Comparison of ENCODE assay signal across 16 cellular contexts in the genomic region with DNA sequence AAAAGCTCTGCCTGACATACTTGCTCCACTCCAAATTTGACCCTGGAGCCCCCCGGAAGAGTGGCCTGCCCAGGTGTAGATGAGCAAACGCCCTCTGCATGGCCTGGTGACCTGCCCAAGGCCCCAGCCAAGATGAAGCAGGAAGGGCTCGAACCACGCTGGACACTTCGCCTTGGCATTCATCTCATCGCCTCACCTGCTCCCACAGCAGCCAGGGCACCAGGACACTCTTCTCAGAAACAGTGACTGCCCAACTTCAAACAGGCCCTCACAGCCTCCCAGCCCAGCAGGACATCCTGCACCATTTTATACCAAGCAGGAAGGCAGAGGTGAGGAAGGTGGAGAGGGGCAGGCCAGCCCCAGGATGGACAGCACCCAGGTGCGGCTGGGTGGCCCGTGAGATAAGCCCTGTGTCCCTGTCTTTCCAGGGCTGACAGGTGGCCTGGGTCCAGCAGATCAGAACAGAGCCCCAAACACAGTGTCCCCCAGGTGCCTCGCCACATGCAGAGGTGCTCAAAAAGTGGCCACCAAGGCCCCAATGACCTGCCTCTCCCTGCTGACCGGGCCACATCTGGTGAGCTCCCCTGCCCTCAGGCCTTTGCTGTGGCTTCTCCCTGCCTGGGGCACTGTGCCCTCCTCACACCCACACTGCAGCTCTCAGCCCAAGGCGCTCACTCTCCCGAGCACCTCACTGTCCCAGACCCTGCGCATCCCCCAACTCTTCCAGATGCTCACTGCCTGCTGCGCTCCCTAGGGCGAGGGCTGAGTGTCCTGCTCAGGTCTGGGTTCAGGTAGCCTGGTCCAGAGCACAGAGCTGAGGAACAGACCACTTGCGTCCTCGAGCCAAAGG. TPM values are rescaled to one million over a fixed set of nuclear protein-coding genes. Genes with fewer than 3 reads are reported as not detected.
A peak's percentile ranks its signal among the peaks of the same experiment; 100 is the strongest.
DNase-seq lines count a peak whose midpoint lies in the region; ATAC-seq and TF ChIP-seq lines count a peak whose summit lies in the region.
"Had no signal": no experiment of that assay in that cellular context is flagged by ENCODE, and none has a peak within 500 bp of the region (broad histone marks: within the 10 kb centered on the region; RNA-seq: fewer than 3 reads in every experiment).

No MANE protein-coding gene starts in this region.

- peaks cover 63 to 90% of the 10 kb centered on the region in 2 donors for H3K4me1 ChIP-seq in thyroid gland

- no peaks in the 10 kb centered on the region for H3K9me3 Mint-ChIP-seq in activated naive CD8-positive, alpha-beta T cell (ENCODE audit: low read depth)
- no peaks in the 10 kb centered on the region for H3K9me3 Mint-ChIP-seq in activated naive CD8-positive, alpha-beta T cell treated with anti-CD3 and anti-CD28 coated beads for 36 hours
- H3K9me3 Mint-ChIP-seq in effector memory CD8-positive, alpha-beta T cell = no peaks in the 10 kb centered on the region
- H3K9me3 Mint-ChIP-seq in naive thymus-derived CD8-positive, alpha-beta T cell = no peaks in the 10 kb centered on the region
- H3K9me3 Mint-ChIP-seq in activated CD4-positive, alpha-beta memory T cell treated with anti-CD3 and anti-CD28 coated beads, Interleukin-2, amount 10 ng/mL, durations not matched to agents 7 days and 5 days = no peaks in the 10 kb centered on the region

- peak overlapping the region; percentile 75 for H3K27ac Mint-ChIP-seq in activated naive CD8-positive, alpha-beta T cell
- H3K27ac Mint-ChIP-seq in activated naive CD8-positive, alpha-beta T cell treated with anti-CD3 and anti-CD28 coated beads for 36 hours = no peak overlapping the region
- peak overlapping the region; percentile 58 to 79 for H3K27ac Mint-ChIP-seq in effector memory CD8-positive, alpha-beta T cell
- H3K27ac Mint-ChIP-seq in naive thymus-derived CD8-positive, alpha-beta T cell = peak overlapping the region in 9 of 10 donors; percentile 60 to 93 (median 69)
- no peak overlapping the region for H3K27ac Mint-ChIP-seq in activated CD4-positive, alpha-beta memory T cell treated with anti-CD3 and anti-CD28 coated beads, Interleukin-2, amount 10 ng/mL, durations not matched to agents 7 days and 5 days

- H3K4me1 Mint-ChIP-seq in activated naive CD8-positive, alpha-beta T cell (ENCODE audit: low read depth) = peaks cover 53% of the 10 kb centered on the region
- peaks cover 46% of the 10 kb centered on the region for H3K4me1 Mint-ChIP-seq in activated naive CD8-positive, alpha-beta T cell treated with anti-CD3 and anti-CD28 coated beads for 36 hours
- peaks cover 48 to 59% of the 10 kb centered on the region in 2 donors for H3K4me1 Mint-ChIP-seq in effector memory CD8-positive, alpha-beta T cell (ENCODE audit: low read depth in 2 of 2)
- peaks cover 38 to 79% (median 68%) of the 10 kb centered on the region in 4 donors for H3K4me1 Mint-ChIP-seq in naive thymus-derived CD8-positive, alpha-beta T cell
- H3K4me1 Mint-ChIP-seq in activated CD4-positive, alpha-beta memory T cell treated with anti-CD3 and anti-CD28 coated beads, Interleukin-2, amount 10 ng/mL, durations not matched to agents 7 days and 5 days = peaks cover 37% of the 10 kb centered on the region

- no peak for ATAC-seq in effector memory CD8-positive, alpha-beta T cell (replicated peaks)
- no peak for ATAC-seq in naive thymus-derived CD8-positive, alpha-beta T cell
- ATAC-seq: upper lobe of right lung had no signal

- H3K27me3 ChIP-seq in thyroid gland = no peaks in the 10 kb centered on the region
- H3K27me3 ChIP-seq: upper lobe of right lung had no signal

- intact Hi-C loops in thyroid gland (cut with DNase I) = no loop called here

- POLR2A ChIA-PET in naive thymus-derived CD8-positive, alpha-beta T cell (lab: Charles Lee) = interaction anchor here (1.6 kb wide), 1 partner anchor 13 kb away, joined by 3 read pairs; no protein-coding TSS in a partner anchor
- POLR2A ChIA-PET in activated CD4-positive, alpha-beta memory T cell treated with anti-CD3 and anti-CD28 coated beads, Interleukin-2, amount 10 ng/mL, durations not matched to agents 7 days and 5 days (lab: Charles Lee) = no interaction called here

- no peak overlapping the region for H3K4me3 Mint-ChIP-seq in activated naive CD8-positive, alpha-beta T cell
- no peak overlapping the region for H3K4me3 Mint-ChIP-seq in activated naive CD8-positive, alpha-beta T cell treated with anti-CD3 and anti-CD28 coated beads for 36 hours
- peak overlapping the region; percentile 1 to 11 for H3K4me3 Mint-ChIP-seq in effector memory CD8-positive, alpha-beta T cell
- H3K4me3 Mint-ChIP-seq in naive thymus-derived CD8-positive, alpha-beta T cell = peak overlapping the region in 1 of 10 donors; percentile 14
- H3K4me3 Mint-ChIP-seq in activated CD4-positive, alpha-beta memory T cell treated with anti-CD3 and anti-CD28 coated beads, Interleukin-2, amount 10 ng/mL, durations not matched to agents 7 days and 5 days = no peak overlapping the region

- no peak for DNase-seq in activated naive CD8-positive, alpha-beta T cell treated with anti-CD3 and anti-CD28 coated beads for 36 hours
- no peak for DNase-seq in effector memory CD8-positive, alpha-beta T cell
- peak in 1 of 10 donors; percentile 49 for DNase-seq in naive thymus-derived CD8-positive, alpha-beta T cell
- DNase-seq in thyroid gland (no peak), LoVo (ENCODE audit: low spot score) (no peak)
- no peak for DNase-seq in stimulated activated CD4-positive, alpha-beta T cell treated with anti-CD3 and anti-CD28 coated beads, Interleukin-12 subunit alpha, Interleukin-12 subunit beta, amount 100 ng/mL, for 4 hours
- no peak for DNase-seq in activated CD4-positive, alpha-beta memory T cell treated with anti-CD3 and anti-CD28 coated beads, Interleukin-2, amount 10 ng/mL, durations not matched to agents 7 days and 5 days
- DNase-seq: ACHN, anterior cingulate cortex, DMS153, NCI-H1092, upper lobe of right lung, WERI-Rb-1 had no signal

- WGBS in thyroid gland, 2 donors = 96 to 98% methylated on average over 12 to 14 of the region's 17 CpGs

- no peaks in the 10 kb centered on the region for H3K27me3 Mint-ChIP-seq in activated naive CD8-positive, alpha-beta T cell
- no peaks in the 10 kb centered on the region for H3K27me3 Mint-ChIP-seq in activated naive CD8-positive, alpha-beta T cell treated with anti-CD3 and anti-CD28 coated beads for 36 hours
- H3K27me3 Mint-ChIP-seq in effector memory CD8-positive, alpha-beta T cell = no peaks in the 10 kb centered on the region
- no peaks in the 10 kb centered on the region for H3K27me3 Mint-ChIP-seq in naive thymus-derived CD8-positive, alpha-beta T cell
- H3K27me3 Mint-ChIP-seq in activated CD4-positive, alpha-beta memory T cell treated with anti-CD3 and anti-CD28 coated beads, Interleukin-2, amount 10 ng/mL, durations not matched to agents 7 days and 5 days = no peaks in the 10 kb centered on the region

- peaks cover 4 to 8% of the 10 kb centered on the region in 2 donors for H3K36me3 ChIP-seq in thyroid gland
- H3K36me3 ChIP-seq: WERI-Rb-1 had no signal

- peaks cover 6% of the 10 kb centered on the region for H3K36me3 Mint-ChIP-seq in activated naive CD8-positive, alpha-beta T cell
- no peaks in the 10 kb centered on the region for H3K36me3 Mint-ChIP-seq in activated naive CD8-positive, alpha-beta T cell treated with anti-CD3 and anti-CD28 coated beads for 36 hours
- H3K36me3 Mint-ChIP-seq in effector memory CD8-positive, alpha-beta T cell (ENCODE audit: insufficient read depth) = peaks cover 20% of the 10 kb centered on the region
- peaks cover 0 to 32% (median 2%) of the 10 kb centered on the region in 3 donors for H3K36me3 Mint-ChIP-seq in naive thymus-derived CD8-positive, alpha-beta T cell
- H3K36me3 Mint-ChIP-seq in activated CD4-positive, alpha-beta memory T cell treated with anti-CD3 and anti-CD28 coated beads, Interleukin-2, amount 10 ng/mL, durations not matched to agents 7 days and 5 days (ENCODE audit: low read depth) = peaks cover 32% of the 10 kb centered on the region

- peak overlapping the region; percentile 1 to 53 (median 11) for H3K27ac ChIP-seq in thyroid gland
- H3K27ac ChIP-seq: upper lobe of right lung, WERI-Rb-1 had no signal

- no peak overlapping the region for H3K4me3 ChIP-seq in thyroid gland (replicated peaks in 1 of 3)
- H3K4me3 ChIP-seq: skin epidermis, upper lobe of right lung had no signal

- TF ChIP-seq CTCF in thyroid gland (IDR thresholded peaks at IDR 0.05) = no peak

- CTCF ChIA-PET in activated CD4-positive, alpha-beta memory T cell treated with anti-CD3 and anti-CD28 coated beads, Interleukin-2, amount 10 ng/mL, durations not matched to agents 7 days and 5 days (lab: Charles Lee) = no interaction called here

- no peaks in the 10 kb centered on the region for H3K9me3 ChIP-seq in thyroid gland
- H3K9me3 ChIP-seq: upper lobe of right lung had no signal

- TF ChIP-seq POLR2A in thyroid gland (IDR thresholded peaks at IDR 0.05) = no peak

RNA-seq across cellular contexts. Expression of gene ACSS1, which starts 7.2 kb away (rescaled TPM):
- 10 to 100 TPM; 14.3 to 14.5 TPM for total RNA-seq in activated naive CD8-positive, alpha-beta T cell treated with anti-CD3 and anti-CD28 coated beads for 36 hours
- 10 to 100 TPM; 56.7 to 57.8 TPM for total RNA-seq in naive thymus-derived CD8-positive, alpha-beta T cell
- 10 to 100 TPM; 45.2 to 48.2 (median 46.7) TPM for polyA plus RNA-seq in naive thymus-derived CD8-positive, alpha-beta T cell
- total RNA-seq in thyroid gland = 10 to 100 TPM; 45.8 to 57.4 (median 52.1) TPM
- 10 to 100 TPM; 38.3 to 40.3 TPM for total RNA-seq in activated CD4-positive, alpha-beta memory T cell treated with anti-CD3 and anti-CD28 coated beads, Interleukin-2, amount 10 ng/mL, durations not matched to agents 7 days and 5 days

RNA-seq across cellular contexts. Expression of gene VSX1, which starts 31.2 kb away (rescaled TPM):
- not detected for total RNA-seq in activated naive CD8-positive, alpha-beta T cell treated with anti-CD3 and anti-CD28 coated beads for 36 hours
- not detected for total RNA-seq in naive thymus-derived CD8-positive, alpha-beta T cell
- not detected for polyA plus RNA-seq in naive thymus-derived CD8-positive, alpha-beta T cell
- not detected for total RNA-seq in thyroid gland
- total RNA-seq in activated CD4-positive, alpha-beta memory T cell treated with anti-CD3 and anti-CD28 coated beads, Interleukin-2, amount 10 ng/mL, durations not matched to agents 7 days and 5 days = not detected
- total RNA-seq: fibroblast of villous mesenchyme, upper lobe of right lung had no signal

RNA-seq across cellular contexts. Expression of gene APMAP, which starts 58.2 kb away (rescaled TPM):
- 10 to 100 TPM; 47.9 to 48.8 TPM for total RNA-seq in activated naive CD8-positive, alpha-beta T cell treated with anti-CD3 and anti-CD28 coated beads for 36 hours
- 10 to 100 TPM; 46.0 to 46.2 TPM for total RNA-seq in naive thymus-derived CD8-positive, alpha-beta T cell
- polyA plus RNA-seq in naive thymus-derived CD8-positive, alpha-beta T cell = 100 to 1,000 TPM in 1 of 3 donors, 10 to 100 TPM in 2; 74.5 to 234 (median 81.7) TPM
- 100 to 1,000 TPM; 171 to 205 (median 186) TPM for total RNA-seq in thyroid gland
- 10 to 100 TPM; 44.1 to 46.5 TPM for total RNA-seq in activated CD4-positive, alpha-beta memory T cell treated with anti-CD3 and anti-CD28 coated beads, Interleukin-2, amount 10 ng/mL, durations not matched to agents 7 days and 5 days

Comparison
In these comparisons a context has a peak if more than half of its experiments do, and no peak if none do; other contexts are left out.
1. H3K27ac Mint-ChIP-seq: peak in activated naive CD8-positive, alpha-beta T cell (single experiment), effector memory CD8-positive, alpha-beta T cell (2 of 2) and naive thymus-derived CD8-positive, alpha-beta T cell (9 of 10); none in activated naive CD8-positive, alpha-beta T cell treated with anti-CD3 and anti-CD28 coated beads for 36 hours (single experiment) and activated CD4-positive, alpha-beta memory T cell treated with anti-CD3 and anti-CD28 coated beads, Interleukin-2, amount 10 ng/mL, durations not matched to agents 7 days and 5 days (single experiment).
2. H3K4me3 Mint-ChIP-seq: peak in effector memory CD8-positive, alpha-beta T cell (2 of 2); none in activated naive CD8-positive, alpha-beta T cell (single experiment), activated naive CD8-positive, alpha-beta T cell treated with anti-CD3 and anti-CD28 coated beads for 36 hours (single experiment) and activated CD4-positive, alpha-beta memory T cell treated with anti-CD3 and anti-CD28 coated beads, Interleukin-2, amount 10 ng/mL, durations not matched to agents 7 days and 5 days (single experiment).